In genomic region chr1:11324562-11324961, GRCh38 we compare ENCODE assay signal across 23 cellular contexts. TPM values are rescaled to one million over a fixed set of nuclear protein-coding genes. Genes with fewer than 3 reads are reported as not detected.
DNase-seq lines count a peak whose midpoint lies in the region; ATAC-seq and TF ChIP-seq lines count a peak whose summit lies in the region.
"Had no signal": no experiment of that assay in that cellular context is flagged by ENCODE, and none has a peak within 500 bp of the region (broad histone marks: within the 10 kb centered on the region; RNA-seq: fewer than 3 reads in every experiment).

No MANE protein-coding gene starts in this region.

- H2BK20ac ChIP-seq in H9 (ENCODE audit: low read depth, low read length, poor library complexity, severe bottlenecking), result no peak overlapping the region

- no peak overlapping the region for H4K5ac ChIP-seq in H9 (ENCODE audit: insufficient read length, low read depth, low read length)

- H3K9me3 ChIP-seq in H9 (ENCODE audit: control insufficient read depth, low read depth, low read length), result no peaks in the 10 kb centered on the region
- H3K9me3 ChIP-seq: BE2C, HAP-1 had no signal

- no peak overlapping the region for H4K8ac ChIP-seq in H9 (replicated peaks; ENCODE audit: insufficient read length, low read depth, low read length)

- H3K27ac Mint-ChIP-seq in H9 (peak overlapping the region in 2 of 3 experiments; percentile 34 to 67; a peak in 2 of 7 replicates), WTC11 (0 out of 2 replicates have a peak overlapping the region, but pooled peaks have one; percentile 71)
- H3K27ac Mint-ChIP-seq: CD14-positive monocyte; CD8-positive, alpha-beta memory T cell had no signal

- H2BK5ac ChIP-seq in H9 (ENCODE audit: insufficient read length, low read length), result no peak overlapping the region

- H3K4me1 Mint-ChIP-seq in H9 (peaks cover 14 to 27% of the 10 kb centered on the region in 2 experiments), WTC11 (peaks cover 20% of the 10 kb centered on the region)
- H3K4me1 Mint-ChIP-seq: CD14-positive monocyte had no signal

- H2BK12ac ChIP-seq in H9 (ENCODE audit: insufficient read length, low read depth, low read length), result no peak overlapping the region

- H4K20me1 ChIP-seq in H9 (ENCODE audit: control insufficient read depth, insufficient read depth, insufficient read length), result no peaks in the 10 kb centered on the region

- H3K56ac ChIP-seq in H9 (ENCODE audit: insufficient read length, low read depth, low read length), result no peak overlapping the region

- H3K4me1 ChIP-seq in H9 (ENCODE audit: insufficient read depth, low read length), result 0 out of 2 replicates have a peak, but pooled peaks cover 3% of the 10 kb centered on the region
- H3K4me1 ChIP-seq: BE2C, HAP-1 had no signal

- no CpG with 5 or more reads among the region's 11 CpGs for WGBS in H9 (ENCODE audit: extremely low coverage, insufficient read length, low lambda C conversion rate)

- no peak overlapping the region for H3K23ac ChIP-seq in H9 (ENCODE audit: insufficient read length, low read depth, low read length)

- no peaks in the 10 kb centered on the region for H3K79me2 ChIP-seq in H9 (ENCODE audit: insufficient read depth, low read length)

- no peak overlapping the region for H3K27ac ChIP-seq in H9 (ENCODE audit: insufficient read length, low read depth, low read length)
- H3K27ac ChIP-seq: 22Rv1, SK-N-MC had no signal

- DNase-seq in NCI-H2171 treated with DMSO at 0.1 percent for 48 hours (lab: John Stamatoyannopoulos, UW) (peak; percentile 48), NCI-H2171 (lab: John Stamatoyannopoulos, UW) (no peak), H9 (no peak), WTC11 (ENCODE audit: low spot score) (no peak), left kidney (ENCODE audit: low read depth, low spot score) (peak; percentile 62), NCI-H82 treated with DMSO at 0.1 percent for 48 hours (lab: John Stamatoyannopoulos, UW; ENCODE audit: unreplicated experiment) (no peak)
- no peak for DNase-seq in activated CD4-positive, alpha-beta T cell treated with anti-CD3 and anti-CD28 coated beads, Interleukin-2, amount 50 U/mL, for 1 hour
- DNase-seq: BE2C; CD8-positive, alpha-beta memory T cell; DND-41; Karpas-422; NCI-H146; NCI-H1930; NCI-H2107; NCI-H446 treated with DMSO at 0.1 percent for 48 hours; NCI-H526; NCI-H82; SIG-M5 had no signal

- H3K27me3 Mint-ChIP-seq in H9 (ENCODE audit: low read depth) (no peaks in the 10 kb centered on the region), WTC11 (ENCODE audit: low read depth) (no peaks in the 10 kb centered on the region)

- no peak overlapping the region for H2BK15ac ChIP-seq in H9 (ENCODE audit: low read depth, low read length)

- CTCF ChIA-PET in WTC11 (lab: Charles Lee), result interaction anchor here (0.8 to 2.7 kb wide), 3 partner anchors 15 to 340 kb away, joined by 3 to 7 read pairs (median 4); partner anchors contain the start of gene FBXO6

- H3K23me2 ChIP-seq in H9 (ENCODE audit: insufficient read length, low read depth, low read length, poor library complexity, severe bottlenecking), result no peaks in the 10 kb centered on the region

- no peak overlapping the region for H3K18ac ChIP-seq in H9 (ENCODE audit: insufficient read length, low read depth, low read length)

- no peak overlapping the region for H3K14ac ChIP-seq in H9 (ENCODE audit: insufficient read depth, low read length)

- no peak overlapping the region for H3T11ph ChIP-seq in H9 (ENCODE audit: low read length)

- H2BK120ac ChIP-seq in H9 (ENCODE audit: low read depth, low read length, poor library complexity, severe bottlenecking), result no peak overlapping the region

- no peaks in the 10 kb centered on the region for H3K27me3 ChIP-seq in H9 (ENCODE audit: insufficient read depth, low read length)
- H3K27me3 ChIP-seq: BE2C had no signal

- H4K91ac ChIP-seq in H9 (ENCODE audit: insufficient read length, low read depth, low read length), result no peak overlapping the region

- no peak overlapping the region for H3K4me2 ChIP-seq in H9 (ENCODE audit: insufficient read depth, insufficient read length, low read length)

- H2AFZ ChIP-seq in H9 (ENCODE audit: low read length), result no peak overlapping the region

- no peaks in the 10 kb centered on the region for H3K36me3 Mint-ChIP-seq in H9 (ENCODE audit: insufficient read depth in 1 of 3, low read depth in 3 of 3)
- H3K36me3 Mint-ChIP-seq in WTC11, result no peaks in the 10 kb centered on the region
- H3K36me3 Mint-ChIP-seq: CD14-positive monocyte; CD8-positive, alpha-beta memory T cell had no signal

- H3K9me3 Mint-ChIP-seq in H9, result no peaks in the 10 kb centered on the region
- H3K9me3 Mint-ChIP-seq in WTC11, result no peaks in the 10 kb centered on the region
- H3K9me3 Mint-ChIP-seq: CD14-positive monocyte; CD8-positive, alpha-beta memory T cell had no signal

- H3K79me1 ChIP-seq in H9 (ENCODE audit: insufficient read depth, low read depth, low read length, poor library complexity, severe bottlenecking), result no peaks in the 10 kb centered on the region

- H3K4me3 Mint-ChIP-seq in H9 (0 out of 5 replicates have a peak overlapping the region, but pooled peaks of 1 of the 2 experiments have one; percentile 23), WTC11 (no peak overlapping the region)
- H3K4me3 Mint-ChIP-seq: CD14-positive monocyte; CD8-positive, alpha-beta memory T cell had no signal

- no peak overlapping the region for H3K4ac ChIP-seq in H9 (ENCODE audit: low read depth, low read length)

- no peak overlapping the region for H3K9ac ChIP-seq in H9 (ENCODE audit: extremely low read depth, insufficient read length, low read length)

- H2AK5ac ChIP-seq in H9 (ENCODE audit: insufficient read length, low read length), result no peak overlapping the region

- ATAC-seq in WTC11, result no peak
- ATAC-seq in HG03045 (IDR thresholded peaks at IDR 0.05; ENCODE audit: unreplicated experiment), result no peak

- TF ChIP-seq CTCF in H9 (conservative IDR thresholded peaks at IDR 0.05) (no peak), WTC11 (IDR thresholded peaks at IDR 0.05) (no peak)

- POLR2A ChIA-PET in WTC11 (lab: Charles Lee), result no interaction called here

TF ChIP-seq in WTC11, 78 proteins besides CTCF, POLR2A, EP300 and RAD21 (continues in another document):
- TF ChIP-seq CREM (CRISPR knock-in tag; IDR thresholded peaks at IDR 0.05), result no peak
- TF ChIP-seq, protein P1, sequence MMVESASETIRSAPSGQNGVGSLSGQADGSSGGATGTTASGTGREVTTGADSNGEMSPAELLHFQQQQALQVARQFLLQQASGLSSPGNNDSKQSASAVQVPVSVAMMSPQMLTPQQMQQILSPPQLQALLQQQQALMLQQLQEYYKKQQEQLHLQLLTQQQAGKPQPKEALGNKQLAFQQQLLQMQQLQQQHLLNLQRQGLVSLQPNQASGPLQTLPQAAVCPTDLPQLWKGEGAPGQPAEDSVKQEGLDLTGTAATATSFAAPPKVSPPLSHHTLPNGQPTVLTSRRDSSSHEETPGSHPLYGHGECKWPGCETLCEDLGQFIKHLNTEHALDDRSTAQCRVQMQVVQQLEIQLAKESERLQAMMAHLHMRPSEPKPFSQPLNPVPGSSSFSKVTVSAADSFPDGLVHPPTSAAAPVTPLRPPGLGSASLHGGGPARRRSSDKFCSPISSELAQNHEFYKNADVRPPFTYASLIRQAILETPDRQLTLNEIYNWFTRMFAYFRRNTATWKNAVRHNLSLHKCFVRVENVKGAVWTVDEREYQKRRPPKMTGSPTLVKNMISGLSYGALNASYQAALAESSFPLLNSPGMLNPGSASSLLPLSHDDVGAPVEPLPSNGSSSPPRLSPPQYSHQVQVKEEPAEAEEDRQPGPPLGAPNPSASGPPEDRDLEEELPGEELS (CRISPR knock-in tag; IDR thresholded peaks at IDR 0.05), result no peak
- no peak for TF ChIP-seq ZNF425 (CRISPR knock-in tag; conservative IDR thresholded peaks at IDR 0.05)
- no peak for TF ChIP-seq NR3C1 (CRISPR knock-in tag; conservative IDR thresholded peaks at IDR 0.05; ENCODE audit: low read depth)
- TF ChIP-seq EMX1 (CRISPR knock-in tag; IDR thresholded peaks at IDR 0.05), result no peak
- no peak for TF ChIP-seq FOXJ3 (CRISPR knock-in tag; IDR thresholded peaks at IDR 0.05; ENCODE audit: borderline replicate concordance)
- TF ChIP-seq MXD4 (CRISPR knock-in tag; IDR thresholded peaks at IDR 0.05; ENCODE audit: borderline replicate concordance), result no peak
- no peak for TF ChIP-seq ATF6 (CRISPR knock-in tag; IDR thresholded peaks at IDR 0.05)
- no peak for TF ChIP-seq FOXP1 (CRISPR knock-in tag; IDR thresholded peaks at IDR 0.05; ENCODE audit: borderline replicate concordance)
- no peak for TF ChIP-seq NR1H2 (CRISPR knock-in tag; IDR thresholded peaks at IDR 0.05)
- TF ChIP-seq ETV6 (CRISPR knock-in tag; IDR thresholded peaks at IDR 0.05), result no peak

RNA-seq across cellular contexts. Expression of gene UBIAD1, which starts 51.6 kb away (rescaled TPM):
- total RNA-seq in H9 (2021) (30.2 and 31.8 TPM in 2 replicates), WTC11 (2021) (20.8 to 21.6 TPM (median 20.8 TPM) in 3 replicates)

Comparison
In these comparisons a context has a peak if more than half of its experiments do, and no peak if none do; other contexts are left out.
1. DNase-seq: peak in NCI-H2171 treated with DMSO at 0.1 percent for 48 hours (single experiment) and left kidney (single experiment); none in NCI-H2171 (single experiment), H9 (single experiment), WTC11 (single experiment), activated CD4-positive, alpha-beta T cell treated with anti-CD3 and anti-CD28 coated beads, Interleukin-2, amount 50 U/mL, for 1 hour (single experiment) and NCI-H82 treated with DMSO at 0.1 percent for 48 hours (single experiment).